Comparison of ENCODE assay signal across 8 cellular contexts in genomic region chr18:31497711-31498449, GRCh38. TPM values are rescaled to one million over a fixed set of nuclear protein-coding genes. Genes with fewer than 3 reads are reported as not detected.
DNase-seq lines count a peak whose midpoint lies in the region; ATAC-seq and TF ChIP-seq lines count a peak whose summit lies in the region.

DSG2 (plus strand) TSS chr18:31498177; CDS start chr18:31498252, 75 bp downstream.

- H3K4me3 ChIP-seq in GM12865 (ENCODE audit: low read depth, low read length) (peak within 1 kb of the TSS; percentile 99), fibroblast of mammary gland (ENCODE audit: control insufficient read depth, low read depth, low read length) (peak within 1 kb of the TSS; percentile 48)

- peak within 1 kb of the TSS; percentile 57 for H3K4me3 Mint-ChIP-seq in activated CD4-positive, alpha-beta memory T cell treated with anti-CD3 and anti-CD28 coated beads for 36 hours
- H3K4me3 Mint-ChIP-seq in nephron = peak within 1 kb of the TSS; percentile 91 to 97 (median 97)

- DNase-seq in GM12865 (ENCODE audit: low read depth) (peak; percentile 84), HuH-7.5 (ENCODE audit: low spot score) (peak; percentile 38), fibroblast of mammary gland (ENCODE audit: low read depth) (peak; percentile 8), cortex of kidney (lab: John Stamatoyannopoulos, UW) (no peak), NCI-H2029 (lab: John Stamatoyannopoulos, UW) (no peak)
- peak; percentile 27 for DNase-seq in activated CD4-positive, alpha-beta memory T cell treated with anti-CD3 and anti-CD28 coated beads for 36 hours

- peak; percentile 37 for ATAC-seq in GM21619 (IDR thresholded peaks at IDR 0.05; ENCODE audit: unreplicated experiment)

- H3K27me3 Mint-ChIP-seq in activated CD4-positive, alpha-beta memory T cell treated with anti-CD3 and anti-CD28 coated beads for 36 hours = peaks cover 48% of the 10 kb centered on the region
- H3K27me3 Mint-ChIP-seq in nephron (ENCODE audit: low read depth) = peaks cover 18% of the 10 kb centered on the region

- TF ChIP-seq CTCF in GM12865 (IDR thresholded peaks at IDR 0.05; ENCODE audit: insufficient read depth, low read depth, low read length, missing control alignments) (no peak), fibroblast of mammary gland (conservative IDR thresholded peaks at IDR 0.05; ENCODE audit: control insufficient read depth, insufficient read depth, low read depth, low read length) (no peak), nephron (IDR thresholded peaks at IDR 0.05; ENCODE audit: unreplicated experiment in 3 of 3) (no peak)

- H3K9me3 Mint-ChIP-seq in activated CD4-positive, alpha-beta memory T cell treated with anti-CD3 and anti-CD28 coated beads for 36 hours = no peaks in the 10 kb centered on the region
- H3K9me3 Mint-ChIP-seq in nephron = no peaks in the 10 kb centered on the region

- H3K27ac Mint-ChIP-seq in activated CD4-positive, alpha-beta memory T cell treated with anti-CD3 and anti-CD28 coated beads for 36 hours = no peak within 1 kb of the TSS
- peak within 1 kb of the TSS; percentile 80 to 94 (median 93) for H3K27ac Mint-ChIP-seq in nephron

- peaks cover 4% of the 10 kb centered on the region for H3K4me1 Mint-ChIP-seq in activated CD4-positive, alpha-beta memory T cell treated with anti-CD3 and anti-CD28 coated beads for 36 hours (ENCODE audit: low read depth)
- H3K4me1 Mint-ChIP-seq in nephron = peaks cover 7% of the 10 kb centered on the region

- POLR2A ChIA-PET in activated CD4-positive, alpha-beta memory T cell treated with anti-CD3 and anti-CD28 coated beads for 36 hours (lab: Charles Lee) = no interaction called here

- intact Hi-C loops in activated CD4-positive, alpha-beta memory T cell treated with anti-CD3 and anti-CD28 coated beads for 36 hours (cut with micrococcal nuclease) = loop anchor here (10.0 kb wide), 1 partner anchor 187 kb away; the partner anchor contains the start of gene B4GALT6

- no peaks in the 10 kb centered on the region for H3K36me3 Mint-ChIP-seq in activated CD4-positive, alpha-beta memory T cell treated with anti-CD3 and anti-CD28 coated beads for 36 hours
- H3K36me3 Mint-ChIP-seq in nephron (ENCODE audit: low read depth) = no peaks in the 10 kb centered on the region

- CTCF ChIA-PET in activated CD4-positive, alpha-beta memory T cell treated with anti-CD3 and anti-CD28 coated beads for 36 hours (lab: Charles Lee) = no interaction called here

RNA-seq across cellular contexts. Expression of gene DSG2, which starts in this region (rescaled TPM):
- under 1 TPM; 0.19 to 0.31 TPM for total RNA-seq in activated CD4-positive, alpha-beta memory T cell treated with anti-CD3 and anti-CD28 coated beads for 36 hours

Comparison
In these comparisons a context has a peak if more than half of its experiments do, and no peak if none do; other contexts are left out.
1. Peak in DNase-seq in activated CD4-positive, alpha-beta memory T cell treated with anti-CD3 and anti-CD28 coated beads for 36 hours; RNA of the gene not detected or under 1 TPM.
2. DNase-seq: peak in GM12865 (single experiment), HuH-7.5 (single experiment) and fibroblast of mammary gland (single experiment); none in cortex of kidney (single experiment) and NCI-H2029 (single experiment).